18 cellular contexts compared by ENCODE assay signal in genomic region chr1:208213786-208214185, GRCh38. TPM values are rescaled to one million over a fixed set of nuclear protein-coding genes. Genes with fewer than 3 reads are reported as not detected.
DNase-seq lines count a peak whose midpoint lies in the region; ATAC-seq, FAIRE-seq and TF ChIP-seq lines count a peak whose summit lies in the region.
"Had no signal": no experiment of that assay in that cellular context is flagged by ENCODE, and none has a peak within 500 bp of the region (broad histone marks: within the 10 kb centered on the region; RNA-seq: fewer than 3 reads in every experiment).

No MANE protein-coding gene starts in this region.

- no peaks in the 10 kb centered on the region for H3K36me3 ChIP-seq in breast epithelium
- peaks cover 8 to 11% of the 10 kb centered on the region in 2 experiments for H3K36me3 ChIP-seq in keratinocyte (ENCODE audit: control insufficient read depth in 2 of 2, extremely low read depth in 1 of 2, insufficient read depth in 2 of 2, low read length in 2 of 2)
- peaks cover 52% of the 10 kb centered on the region for H3K36me3 ChIP-seq in upper lobe of right lung

- no peaks in the 10 kb centered on the region for H3K27me3 ChIP-seq in breast epithelium
- no peaks in the 10 kb centered on the region for H3K27me3 ChIP-seq in keratinocyte (ENCODE audit: control insufficient read depth, extremely low read depth, insufficient read depth, low read length)
- H3K27me3 ChIP-seq in upper lobe of right lung = no peaks in the 10 kb centered on the region

- H3K4me1 Mint-ChIP-seq in MCF 10A (ENCODE audit: insufficient read depth, unreplicated experiment) (peaks cover 48% of the 10 kb centered on the region), brain (peaks cover 70% of the 10 kb centered on the region)

- H3K9ac ChIP-seq in keratinocyte (ENCODE audit: control insufficient read depth, extremely low read depth, insufficient read depth, low read length) = no peak overlapping the region

- H3K4me1 ChIP-seq in breast epithelium (peaks cover 0 to 5% of the 10 kb centered on the region in 2 donors), keratinocyte (ENCODE audit: control insufficient read depth, extremely low read depth, insufficient read depth, low read length) (peaks cover 43% of the 10 kb centered on the region), upper lobe of right lung (peaks cover 73% of the 10 kb centered on the region)

- CTCF ChIA-PET in MCF 10A (lab: Yijun Ruan, JAX) = interaction anchor here (0.7 to 19.3 kb wide), 11 partner anchors 10 to 508 kb away, joined by 3 to 545 read pairs (median 4); partner anchors contain the start of gene PLXNA2

- intact Hi-C loops in MCF 10A (cut with micrococcal nuclease) = no loop called here
- intact Hi-C loops in breast epithelium (cut with DNase I; ENCODE audit: low total_unique reads) = no loop called here
- intact Hi-C loops in upper lobe of right lung (cut with DNase I) = no loop called here

- peak; percentile 81 for ATAC-seq in upper lobe of right lung
- ATAC-seq in GM19467 (IDR thresholded peaks at IDR 0.05; ENCODE audit: unreplicated experiment) = no peak

- no peak for TF ChIP-seq POLR2A in breast epithelium (IDR thresholded peaks at IDR 0.05)

- TF ChIP-seq CTCF in MCF 10A (IDR thresholded peaks at IDR 0.05; ENCODE audit: unreplicated experiment) (no peak), breast epithelium (IDR thresholded peaks at IDR 0.05) (no peak), brain (conservative IDR thresholded peaks at IDR 0.05) (no peak), keratinocyte (optimal IDR thresholded peaks at IDR 0.05 in 1 of 3, IDR thresholded peaks at IDR 0.05 in 1 of 3, conservative IDR thresholded peaks at IDR 0.05 in 1 of 3; ENCODE audit: extremely low read depth in 1 of 3, insufficient read depth in 2 of 3, low read length in 3 of 3) (no peak), upper lobe of right lung (IDR thresholded peaks at IDR 0.05) (no peak), foreskin fibroblast (IDR thresholded peaks at IDR 0.05; ENCODE audit: low read depth, low read length) (no peak)

- no peaks in the 10 kb centered on the region for H3K9me1 ChIP-seq in keratinocyte (ENCODE audit: control insufficient read depth, extremely low read depth, insufficient read depth, low read length)

- peak; percentile 34 for FAIRE-seq in keratinocyte (lab: Jason Lieb, UNC)
- FAIRE-seq: frontal cortex, kidney had no signal

- BruUV-seq in MCF 10A (replicated peaks; lab: Mats Ljungman, UMichigan) = no TSS peak

- H3K27me3 Mint-ChIP-seq in MCF 10A (ENCODE audit: insufficient read depth, unreplicated experiment) = no peaks in the 10 kb centered on the region
- H3K27me3 Mint-ChIP-seq in brain = no peaks in the 10 kb centered on the region

- no peak overlapping the region for H3K4me2 ChIP-seq in keratinocyte (ENCODE audit: control insufficient read depth, extremely low read depth, insufficient read depth, low read depth, low read length)

- H3K27ac Mint-ChIP-seq in MCF 10A (ENCODE audit: low read depth, unreplicated experiment) = peak overlapping the region; percentile 93
- peak overlapping the region in 4 of 5 experiments; percentile 55 to 88 (median 65) for H3K27ac Mint-ChIP-seq in brain

- no peaks in the 10 kb centered on the region for H4K20me1 ChIP-seq in keratinocyte (ENCODE audit: control insufficient read depth, extremely low read depth, insufficient read depth, low read length)

- H3K9me3 Mint-ChIP-seq in MCF 10A (ENCODE audit: unreplicated experiment) (peaks cover 11% of the 10 kb centered on the region), brain (no peaks in the 10 kb centered on the region)
- H3K9me3 Mint-ChIP-seq: nephron had no signal

- H3K79me2 ChIP-seq in keratinocyte (ENCODE audit: control insufficient read depth, insufficient read depth, low read length) = peaks cover 39% of the 10 kb centered on the region

- no peak overlapping the region for H3K4me3 ChIP-seq in breast epithelium
- no peak overlapping the region for H3K4me3 ChIP-seq in keratinocyte (ENCODE audit: control insufficient read depth in 2 of 3, extremely low read depth in 1 of 3, insufficient read depth in 2 of 3, low read depth in 1 of 3, low read length in 3 of 3)
- no peak overlapping the region for H3K4me3 ChIP-seq in upper lobe of right lung
- H3K4me3 ChIP-seq in foreskin fibroblast (ENCODE audit: low read depth in 1 of 2, low read length in 2 of 2) = no peak overlapping the region
- H3K4me3 ChIP-seq: thoracic aorta had no signal

- H3K36me3 Mint-ChIP-seq in MCF 10A (ENCODE audit: insufficient read depth, unreplicated experiment) (peaks cover 17% of the 10 kb centered on the region), brain (peaks cover 91% of the 10 kb centered on the region)

- H2AFZ ChIP-seq in keratinocyte (ENCODE audit: control insufficient read depth, low read length) = no peak overlapping the region

- H3K27ac ChIP-seq in breast epithelium = no peak overlapping the region
- H3K27ac ChIP-seq in keratinocyte (ENCODE audit: control insufficient read depth, insufficient read depth, low read length) = peak overlapping the region; percentile 6
- peak overlapping the region; percentile 55 for H3K27ac ChIP-seq in upper lobe of right lung
- H3K27ac ChIP-seq: thoracic aorta had no signal

- POLR2A ChIA-PET in MCF 10A (lab: Yijun Ruan, JAX) = interaction anchor here (0.7 to 13.2 kb wide), 13 partner anchors 8 to 1218 kb away, joined by 3 to 155 read pairs (median 4); partner anchors contain the start of gene PLXNA2

- H3K9me3 ChIP-seq in breast epithelium (no peaks in the 10 kb centered on the region), keratinocyte (ENCODE audit: control insufficient read depth, low read depth, low read length) (no peaks in the 10 kb centered on the region), upper lobe of right lung (no peaks in the 10 kb centered on the region)
- H3K9me3 ChIP-seq: thoracic aorta had no signal

- H3K4me3 Mint-ChIP-seq in MCF 10A (ENCODE audit: unreplicated experiment) = no peak overlapping the region
- H3K4me3 Mint-ChIP-seq in brain = peak overlapping the region in 2 of 5 experiments; percentile 28 to 31
- H3K4me3 Mint-ChIP-seq: nephron had no signal

- dilution Hi-C loops in keratinocyte (cut with MboI; ENCODE audit: extremely low pct_ligation_motif_present, low sequenced_read_pairs) = no loop called here

- DNase-seq in MCF 10A (ENCODE audit: unreplicated experiment) (no peak), breast epithelium (ENCODE audit: low spot score in 2 of 2) (no peak), keratinocyte (ENCODE audit: low read depth, low spot score) (no peak), upper lobe of right lung (no peak), NCI-H2171 (lab: John Stamatoyannopoulos, UW) (no peak), foreskin fibroblast (no peak)
- DNase-seq: 8988T; activated CD4-positive, CD25-positive, alpha-beta regulatory T cell treated with anti-CD3 and anti-CD28 coated beads, Interleukin-2, amount 50 U/mL, for 72 hours; activated T-cell treated with anti-CD3 and anti-CD28 coated beads, Interleukin-2, amount 50 U/mL, for 48 hours; COR-L47; kidney; NCI-H146; NCI-H69 had no signal

RNA-seq across cellular contexts. Expression of gene PLXNA2, which starts 30.4 kb away (rescaled TPM):
- total RNA-seq in MCF 10A (2022) = 59.2 and 69.7 TPM in 2 replicates
- total RNA-seq in breast epithelium = 10 to 100 TPM; 11.3 to 18.2 (median 11.5) TPM
- polyA plus RNA-seq in brain (ENCODE audit: insufficient read depth, low read depth, low replicate concordance) = 5.7 TPM
- 4.6 to 10.4 TPM (median 6.7 TPM) in 3 replicates for polyA plus RNA-seq in keratinocyte
- polyA plus RNA-seq in keratinocyte (2011; ENCODE audit: low read depth) = 12.3 TPM
- polyA plus RNA-seq in keratinocyte (2011; cell fraction: cytosol; rRNA removed) = 2.3 and 2.4 TPM in 2 replicates
- polyA plus RNA-seq in keratinocyte (2011; cell fraction: nucleus; rRNA removed) = 26.3 and 30.3 TPM in 2 replicates
- 10.5 and 12.6 TPM in 2 replicates for polyA plus RNA-seq in keratinocyte (2012; ENCODE audit: low replicate concordance)
- 23.0 to 62.6 TPM (median 25.4 TPM) in 3 replicates for polyA minus RNA-seq in keratinocyte
- 5.6 TPM for polyA minus RNA-seq in keratinocyte (2011; cell fraction: cytosol; rRNA and poly(A)+ RNA removed)
- 34.4 and 46.8 TPM in 2 replicates for polyA minus RNA-seq in keratinocyte (2011; cell fraction: nucleus; rRNA and poly(A)+ RNA removed)
- total RNA-seq in upper lobe of right lung = 98.5 TPM

Comparison
In these comparisons a context has a peak if more than half of its experiments do, and no peak if none do; other contexts are left out.
1. H3K27ac ChIP-seq: peak in keratinocyte (single experiment) and upper lobe of right lung (single experiment); none in breast epithelium (0 of 2).